ENCODE assay signal across 1 cellular context in genomic region chr19:11813801-11814706, GRCh38.
TF ChIP-seq lines count a peak whose summit lies in the region.

TSS of gene ZNF440 (plus strand) at chr19:11814273. CDS start at chr19:11814448, 175 bp downstream.

TF ChIP-seq in K562, 482 proteins besides CTCF, POLR2A, EP300 and RAD21 (continued from another document and continues in another):
- no peak for TF ChIP-seq ATF2 (CRISPR knock-in tag; IDR thresholded peaks at IDR 0.05)
- TF ChIP-seq EWSR1 (IDR thresholded peaks at IDR 0.05; ENCODE audit: borderline replicate concordance, low read depth, partially characterized antibody): no peak
- TF ChIP-seq MIER1 (IDR thresholded peaks at IDR 0.05; ENCODE audit: low read depth): no peak
- TF ChIP-seq, protein P1, sequence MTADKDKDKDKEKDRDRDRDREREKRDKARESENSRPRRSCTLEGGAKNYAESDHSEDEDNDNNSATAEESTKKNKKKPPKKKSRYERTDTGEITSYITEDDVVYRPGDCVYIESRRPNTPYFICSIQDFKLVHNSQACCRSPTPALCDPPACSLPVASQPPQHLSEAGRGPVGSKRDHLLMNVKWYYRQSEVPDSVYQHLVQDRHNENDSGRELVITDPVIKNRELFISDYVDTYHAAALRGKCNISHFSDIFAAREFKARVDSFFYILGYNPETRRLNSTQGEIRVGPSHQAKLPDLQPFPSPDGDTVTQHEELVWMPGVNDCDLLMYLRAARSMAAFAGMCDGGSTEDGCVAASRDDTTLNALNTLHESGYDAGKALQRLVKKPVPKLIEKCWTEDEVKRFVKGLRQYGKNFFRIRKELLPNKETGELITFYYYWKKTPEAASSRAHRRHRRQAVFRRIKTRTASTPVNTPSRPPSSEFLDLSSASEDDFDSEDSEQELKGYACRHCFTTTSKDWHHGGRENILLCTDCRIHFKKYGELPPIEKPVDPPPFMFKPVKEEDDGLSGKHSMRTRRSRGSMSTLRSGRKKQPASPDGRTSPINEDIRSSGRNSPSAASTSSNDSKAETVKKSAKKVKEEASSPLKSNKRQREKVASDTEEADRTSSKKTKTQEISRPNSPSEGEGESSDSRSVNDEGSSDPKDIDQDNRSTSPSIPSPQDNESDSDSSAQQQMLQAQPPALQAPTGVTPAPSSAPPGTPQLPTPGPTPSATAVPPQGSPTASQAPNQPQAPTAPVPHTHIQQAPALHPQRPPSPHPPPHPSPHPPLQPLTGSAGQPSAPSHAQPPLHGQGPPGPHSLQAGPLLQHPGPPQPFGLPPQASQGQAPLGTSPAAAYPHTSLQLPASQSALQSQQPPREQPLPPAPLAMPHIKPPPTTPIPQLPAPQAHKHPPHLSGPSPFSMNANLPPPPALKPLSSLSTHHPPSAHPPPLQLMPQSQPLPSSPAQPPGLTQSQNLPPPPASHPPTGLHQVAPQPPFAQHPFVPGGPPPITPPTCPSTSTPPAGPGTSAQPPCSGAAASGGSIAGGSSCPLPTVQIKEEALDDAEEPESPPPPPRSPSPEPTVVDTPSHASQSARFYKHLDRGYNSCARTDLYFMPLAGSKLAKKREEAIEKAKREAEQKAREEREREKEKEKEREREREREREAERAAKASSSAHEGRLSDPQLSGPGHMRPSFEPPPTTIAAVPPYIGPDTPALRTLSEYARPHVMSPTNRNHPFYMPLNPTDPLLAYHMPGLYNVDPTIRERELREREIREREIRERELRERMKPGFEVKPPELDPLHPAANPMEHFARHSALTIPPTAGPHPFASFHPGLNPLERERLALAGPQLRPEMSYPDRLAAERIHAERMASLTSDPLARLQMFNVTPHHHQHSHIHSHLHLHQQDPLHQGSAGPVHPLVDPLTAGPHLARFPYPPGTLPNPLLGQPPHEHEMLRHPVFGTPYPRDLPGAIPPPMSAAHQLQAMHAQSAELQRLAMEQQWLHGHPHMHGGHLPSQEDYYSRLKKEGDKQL (CRISPR knock-in tag; IDR thresholded peaks at IDR 0.05; ENCODE audit: borderline replicate concordance): no peak
- TF ChIP-seq MEF2D (tag; conservative IDR thresholded peaks at IDR 0.05; ENCODE audit: low read depth): no peak
- no peak for TF ChIP-seq ZHX1 (conservative IDR thresholded peaks at IDR 0.05; ENCODE audit: low read length)
- no peak for TF ChIP-seq MAFF (IDR thresholded peaks at IDR 0.05; ENCODE audit: low read length)
- TF ChIP-seq ZKSCAN1 (IDR thresholded peaks at IDR 0.05; ENCODE audit: low read depth, low read length): peak; percentile 50
- TF ChIP-seq, protein P2, sequence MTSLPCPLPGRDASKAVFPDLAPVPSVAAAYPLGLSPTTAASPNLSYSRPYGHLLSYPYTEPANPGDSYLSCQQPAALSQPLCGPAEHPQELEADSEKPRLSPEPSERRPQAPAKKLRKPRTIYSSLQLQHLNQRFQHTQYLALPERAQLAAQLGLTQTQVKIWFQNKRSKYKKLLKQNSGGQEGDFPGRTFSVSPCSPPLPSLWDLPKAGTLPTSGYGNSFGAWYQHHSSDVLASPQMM (CRISPR knock-in tag; IDR thresholded peaks at IDR 0.05): no peak
- no peak for TF ChIP-seq ERF (CRISPR knock-in tag; IDR thresholded peaks at IDR 0.05)
- no peak for TF ChIP-seq GTF2E2 (tag; IDR thresholded peaks at IDR 0.05)
- TF ChIP-seq, protein P3, sequence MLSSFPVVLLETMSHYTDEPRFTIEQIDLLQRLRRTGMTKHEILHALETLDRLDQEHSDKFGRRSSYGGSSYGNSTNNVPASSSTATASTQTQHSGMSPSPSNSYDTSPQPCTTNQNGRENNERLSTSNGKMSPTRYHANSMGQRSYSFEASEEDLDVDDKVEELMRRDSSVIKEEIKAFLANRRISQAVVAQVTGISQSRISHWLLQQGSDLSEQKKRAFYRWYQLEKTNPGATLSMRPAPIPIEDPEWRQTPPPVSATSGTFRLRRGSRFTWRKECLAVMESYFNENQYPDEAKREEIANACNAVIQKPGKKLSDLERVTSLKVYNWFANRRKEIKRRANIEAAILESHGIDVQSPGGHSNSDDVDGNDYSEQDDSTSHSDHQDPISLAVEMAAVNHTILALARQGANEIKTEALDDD (IDR thresholded peaks at IDR 0.05): no peak
- no peak for TF ChIP-seq BCL6 (CRISPR knock-in tag; IDR thresholded peaks at IDR 0.05)
- TF ChIP-seq ZNF324 (CRISPR knock-in tag; IDR thresholded peaks at IDR 0.05): no peak
- TF ChIP-seq L3MBTL2 (IDR thresholded peaks at IDR 0.05): no peak; the same call in 1 of the 2 replicates
- no peak for TF ChIP-seq STAG1 (CRISPR knock-in tag; IDR thresholded peaks at IDR 0.05; ENCODE audit: borderline replicate concordance)
- no peak for TF ChIP-seq YBX1 (IDR thresholded peaks at IDR 0.05)
- no peak for TF ChIP-seq ZNF766 (CRISPR knock-in tag; conservative IDR thresholded peaks at IDR 0.05)
- TF ChIP-seq MAFG (tag; conservative IDR thresholded peaks at IDR 0.05): no peak
- no peak for TF ChIP-seq SNRNP70 (optimal IDR thresholded peaks at IDR 0.05; ENCODE audit: low read depth, low read length)
- TF ChIP-seq, protein P4, sequence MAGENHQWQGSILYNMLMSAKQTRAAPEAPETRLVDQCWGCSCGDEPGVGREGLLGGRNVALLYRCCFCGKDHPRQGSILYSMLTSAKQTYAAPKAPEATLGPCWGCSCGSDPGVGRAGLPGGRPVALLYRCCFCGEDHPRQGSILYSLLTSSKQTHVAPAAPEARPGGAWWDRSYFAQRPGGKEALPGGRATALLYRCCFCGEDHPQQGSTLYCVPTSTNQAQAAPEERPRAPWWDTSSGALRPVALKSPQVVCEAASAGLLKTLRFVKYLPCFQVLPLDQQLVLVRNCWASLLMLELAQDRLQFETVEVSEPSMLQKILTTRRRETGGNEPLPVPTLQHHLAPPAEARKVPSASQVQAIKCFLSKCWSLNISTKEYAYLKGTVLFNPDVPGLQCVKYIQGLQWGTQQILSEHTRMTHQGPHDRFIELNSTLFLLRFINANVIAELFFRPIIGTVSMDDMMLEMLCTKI (IDR thresholded peaks at IDR 0.05; ENCODE audit: partially characterized antibody): no peak
- TF ChIP-seq BCLAF1 (IDR thresholded peaks at IDR 0.05; ENCODE audit: borderline replicate concordance in 1 of 2, control insufficient read depth in 1 of 2, low read depth in 2 of 2, low read length in 1 of 2): no peak
- TF ChIP-seq, protein P5, sequence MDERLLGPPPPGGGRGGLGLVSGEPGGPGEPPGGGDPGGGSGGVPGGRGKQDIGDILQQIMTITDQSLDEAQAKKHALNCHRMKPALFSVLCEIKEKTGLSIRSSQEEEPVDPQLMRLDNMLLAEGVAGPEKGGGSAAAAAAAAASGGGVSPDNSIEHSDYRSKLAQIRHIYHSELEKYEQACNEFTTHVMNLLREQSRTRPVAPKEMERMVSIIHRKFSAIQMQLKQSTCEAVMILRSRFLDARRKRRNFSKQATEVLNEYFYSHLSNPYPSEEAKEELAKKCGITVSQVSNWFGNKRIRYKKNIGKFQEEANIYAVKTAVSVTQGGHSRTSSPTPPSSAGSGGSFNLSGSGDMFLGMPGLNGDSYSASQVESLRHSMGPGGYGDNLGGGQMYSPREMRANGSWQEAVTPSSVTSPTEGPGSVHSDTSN (CRISPR knock-in tag; IDR thresholded peaks at IDR 0.05; ENCODE audit: low read depth): peak; percentile 96
- TF ChIP-seq, protein P5 (tag; conservative IDR thresholded peaks at IDR 0.05; ENCODE audit: low read depth): peak; percentile 98
- TF ChIP-seq SMARCE1 (IDR thresholded peaks at IDR 0.05): no peak
- peak; percentile 14; the same call in 1 of the 2 replicates for TF ChIP-seq VEZF1 (CRISPR knock-in tag; IDR thresholded peaks at IDR 0.05)
- no peak for TF ChIP-seq BRD9 (IDR thresholded peaks at IDR 0.05; ENCODE audit: low read depth, partially characterized antibody)
- no peak for TF ChIP-seq GATAD2B (IDR thresholded peaks at IDR 0.05; ENCODE audit: borderline replicate concordance)
- TF ChIP-seq ZBTB7A (IDR thresholded peaks at IDR 0.05; ENCODE audit: borderline replicate concordance, control insufficient read depth, low read depth, low read length): 0 out of 2 replicates have a peak, but pooled peaks have one; percentile 46
- TF ChIP-seq NR1H2 (CRISPR knock-in tag; IDR thresholded peaks at IDR 0.05): no peak
- TF ChIP-seq, protein P6, sequence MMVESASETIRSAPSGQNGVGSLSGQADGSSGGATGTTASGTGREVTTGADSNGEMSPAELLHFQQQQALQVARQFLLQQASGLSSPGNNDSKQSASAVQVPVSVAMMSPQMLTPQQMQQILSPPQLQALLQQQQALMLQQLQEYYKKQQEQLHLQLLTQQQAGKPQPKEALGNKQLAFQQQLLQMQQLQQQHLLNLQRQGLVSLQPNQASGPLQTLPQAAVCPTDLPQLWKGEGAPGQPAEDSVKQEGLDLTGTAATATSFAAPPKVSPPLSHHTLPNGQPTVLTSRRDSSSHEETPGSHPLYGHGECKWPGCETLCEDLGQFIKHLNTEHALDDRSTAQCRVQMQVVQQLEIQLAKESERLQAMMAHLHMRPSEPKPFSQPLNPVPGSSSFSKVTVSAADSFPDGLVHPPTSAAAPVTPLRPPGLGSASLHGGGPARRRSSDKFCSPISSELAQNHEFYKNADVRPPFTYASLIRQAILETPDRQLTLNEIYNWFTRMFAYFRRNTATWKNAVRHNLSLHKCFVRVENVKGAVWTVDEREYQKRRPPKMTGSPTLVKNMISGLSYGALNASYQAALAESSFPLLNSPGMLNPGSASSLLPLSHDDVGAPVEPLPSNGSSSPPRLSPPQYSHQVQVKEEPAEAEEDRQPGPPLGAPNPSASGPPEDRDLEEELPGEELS (CRISPR knock-in tag; IDR thresholded peaks at IDR 0.05; ENCODE audit: borderline replicate concordance): no peak
- no peak for TF ChIP-seq ASH1L (IDR thresholded peaks at IDR 0.05; ENCODE audit: borderline replicate concordance, low read depth, partially characterized antibody)
- TF ChIP-seq CBX5 (IDR thresholded peaks at IDR 0.05; ENCODE audit: borderline replicate concordance, low read depth): no peak
